In genomic region chr2:10242998-10243925, GRCh38 we compare ENCODE assay signal across 28 cellular contexts. TPM values are rescaled to one million over a fixed set of nuclear protein-coding genes. Genes with fewer than 3 reads are reported as not detected.
DNase-seq lines count a peak whose midpoint lies in the region; ATAC-seq and TF ChIP-seq lines count a peak whose summit lies in the region.
"Had no signal": no experiment of that assay in that cellular context is flagged by ENCODE, and none has a peak within 500 bp of the region (broad histone marks: within the 10 kb centered on the region; RNA-seq: fewer than 3 reads in every experiment).

No MANE protein-coding gene starts in this region.

- intact Hi-C loops in sigmoid colon (cut with DNase I): no loop called here

- H3K27ac Mint-ChIP-seq in activated CD8-positive, alpha-beta memory T cell treated with anti-CD3 and anti-CD28 coated beads, Interleukin-2, amount 10 ng/mL, durations not matched to agents 7 days and 5 days: no peak overlapping the region
- H3K27ac Mint-ChIP-seq: activated T-cell treated with anti-CD3 and anti-CD28 coated beads, Interleukin-2, amount 50 U/mL, for 24 hours; CD4-positive, alpha-beta T cell; stimulated activated effector memory CD8-positive, alpha-beta T cell treated with anti-CD3 and anti-CD28 coated beads, Interleukin-12 subunit alpha, Interleukin-12 subunit beta, amount 100 ng/mL, for 72 hours; T-cell; type B pancreatic cell had no signal

- H2AFZ ChIP-seq in hepatocyte: no peak overlapping the region

- no peak for TF ChIP-seq EP300 in sigmoid colon (IDR thresholded peaks at IDR 0.05)

- H3K9me2 ChIP-seq in hepatocyte (replicated peaks; ENCODE audit: insufficient read depth): no peaks in the 10 kb centered on the region

- no peak for TF ChIP-seq POLR2A in sigmoid colon (IDR thresholded peaks at IDR 0.05)

- TF ChIP-seq CTCF in hepatocyte (IDR thresholded peaks at IDR 0.05; ENCODE audit: poor library complexity): no peak
- TF ChIP-seq CTCF in sigmoid colon (IDR thresholded peaks at IDR 0.05): no peak

- 90% methylated on average over 28 of the region's 28 CpGs for WGBS in hepatocyte (ENCODE audit: low lambda C conversion rate, missing lambda C conversion rate)
- 91 to 94% methylated on average over 28 of the region's 28 CpGs for WGBS in sigmoid colon, 2 donors

- CTCF ChIA-PET in activated CD8-positive, alpha-beta memory T cell treated with anti-CD3 and anti-CD28 coated beads, Interleukin-2, amount 10 ng/mL, durations not matched to agents 7 days and 5 days (lab: Charles Lee): no interaction called here

- no peaks in the 10 kb centered on the region for H3K27me3 Mint-ChIP-seq in activated CD8-positive, alpha-beta memory T cell treated with anti-CD3 and anti-CD28 coated beads, Interleukin-2, amount 10 ng/mL, durations not matched to agents 7 days and 5 days
- H3K27me3 Mint-ChIP-seq: activated T-cell treated with anti-CD3 and anti-CD28 coated beads, Interleukin-2, amount 50 U/mL, for 24 hours; CD4-positive, alpha-beta T cell; type B pancreatic cell had no signal

- H3K9me3 ChIP-seq in HUES6 (ENCODE audit: control insufficient read depth, insufficient read depth, low read depth, low read length) (no peaks in the 10 kb centered on the region), hepatocyte (ENCODE audit: low read depth) (no peaks in the 10 kb centered on the region), sigmoid colon (no peaks in the 10 kb centered on the region)
- H3K9me3 ChIP-seq: prostate gland, SJSA1 had no signal

- no peak for ATAC-seq in activated CD8-positive, alpha-beta memory T cell treated with anti-CD3 and anti-CD28 coated beads, Interleukin-2, amount 10 ng/mL, durations not matched to agents 7 days and 5 days
- no peak for ATAC-seq in esophagus mucosa
- ATAC-seq: left lobe of liver; stimulated activated effector memory CD8-positive, alpha-beta T cell treated with anti-CD3 and anti-CD28 coated beads, Interleukin-12 subunit alpha, Interleukin-12 subunit beta, amount 100 ng/mL, for 72 hours; T-cell had no signal

- no peak overlapping the region for H3K4me3 ChIP-seq in HUES6 (ENCODE audit: low read depth, low read length)
- H3K4me3 ChIP-seq in hepatocyte: no peak overlapping the region
- H3K4me3 ChIP-seq in sigmoid colon: no peak overlapping the region
- H3K4me3 ChIP-seq: prostate gland, SJSA1 had no signal

- H3K9ac ChIP-seq in HUES6 (ENCODE audit: low read length): peak overlapping the region; percentile 15

- peak; percentile 11 for DNase-seq in activated CD8-positive, alpha-beta memory T cell treated with anti-CD3 and anti-CD28 coated beads, Interleukin-2, amount 50 U/mL, for 4 hours
- DNase-seq in activated CD8-positive, alpha-beta memory T cell treated with anti-CD3 and anti-CD28 coated beads, Interleukin-2, amount 10 ng/mL, durations not matched to agents 7 days and 5 days: no peak
- peak; percentile 42 for DNase-seq in hepatocyte (ENCODE audit: low spot score)
- DNase-seq in sigmoid colon: peak; percentile 48
- no peak for DNase-seq in NCI-H1092 (lab: John Stamatoyannopoulos, UW)
- DNase-seq in GM19238 (ENCODE audit: insufficient read length, low spot score): no peak
- DNase-seq: 8988T; activated CD4-positive, alpha-beta T cell treated with anti-CD3 and anti-CD28 coated beads for 48 hours; activated effector memory CD4-positive, alpha-beta T cell treated with anti-CD3 and anti-CD28 coated beads, Interleukin-2, amount 50 U/mL, for 16 hours; activated T-cell treated with anti-CD3 and anti-CD28 coated beads, Interleukin-2, amount 50 U/mL, for 24 hours; CD4-positive, alpha-beta T cell; DND-41; GF-D8; IMR-90; NCI-H1436; NCI-H2107; NCI-H446; NCI-H774; substantia nigra; T-cell; WERI-Rb-1 had no signal

- no peak overlapping the region for H3K4me2 ChIP-seq in hepatocyte

- H3K36me3 Mint-ChIP-seq in activated CD8-positive, alpha-beta memory T cell treated with anti-CD3 and anti-CD28 coated beads, Interleukin-2, amount 10 ng/mL, durations not matched to agents 7 days and 5 days: no peaks in the 10 kb centered on the region
- H3K36me3 Mint-ChIP-seq: stimulated activated effector memory CD8-positive, alpha-beta T cell treated with anti-CD3 and anti-CD28 coated beads, Interleukin-12 subunit alpha, Interleukin-12 subunit beta, amount 100 ng/mL, for 72 hours; T-cell; type B pancreatic cell had no signal

- no peaks in the 10 kb centered on the region for H4K20me1 ChIP-seq in hepatocyte (ENCODE audit: insufficient read depth, poor library complexity, severe bottlenecking)

- no peak overlapping the region for H3K27ac ChIP-seq in HUES6 (ENCODE audit: low read depth, low read length)
- H3K27ac ChIP-seq in hepatocyte: no peak overlapping the region
- no peak overlapping the region for H3K27ac ChIP-seq in sigmoid colon
- H3K27ac ChIP-seq: prostate gland, SJSA1, WERI-Rb-1 had no signal

- H3K4me1 ChIP-seq in HUES6 (ENCODE audit: control insufficient read depth, insufficient read depth, low read length): no peaks in the 10 kb centered on the region
- no peaks in the 10 kb centered on the region for H3K4me1 ChIP-seq in hepatocyte (ENCODE audit: insufficient read depth)
- no peaks in the 10 kb centered on the region for H3K4me1 ChIP-seq in sigmoid colon
- H3K4me1 ChIP-seq: prostate gland, SJSA1 had no signal

- no peaks in the 10 kb centered on the region for H3K36me3 ChIP-seq in HUES6 (ENCODE audit: control insufficient read depth, insufficient read depth, low read length)
- H3K36me3 ChIP-seq in hepatocyte (replicated peaks; ENCODE audit: insufficient read depth, low read depth): no peaks in the 10 kb centered on the region
- no peaks in the 10 kb centered on the region for H3K36me3 ChIP-seq in sigmoid colon
- H3K36me3 ChIP-seq: prostate gland, SJSA1, WERI-Rb-1 had no signal

- H3K27me3 ChIP-seq in HUES6 (ENCODE audit: control insufficient read depth, insufficient read depth, low read length) (no peaks in the 10 kb centered on the region; the same call in 1 of the 2 replicates), hepatocyte (no peaks in the 10 kb centered on the region), sigmoid colon (no peaks in the 10 kb centered on the region)

- H3K4me3 Mint-ChIP-seq in activated CD8-positive, alpha-beta memory T cell treated with anti-CD3 and anti-CD28 coated beads, Interleukin-2, amount 10 ng/mL, durations not matched to agents 7 days and 5 days: no peak overlapping the region
- H3K4me3 Mint-ChIP-seq: activated T-cell treated with anti-CD3 and anti-CD28 coated beads, Interleukin-2, amount 50 U/mL, for 24 hours; CD4-positive, alpha-beta T cell; stimulated activated effector memory CD8-positive, alpha-beta T cell treated with anti-CD3 and anti-CD28 coated beads, Interleukin-12 subunit alpha, Interleukin-12 subunit beta, amount 100 ng/mL, for 72 hours; T-cell; type B pancreatic cell had no signal

- H3K9me3 Mint-ChIP-seq in activated CD8-positive, alpha-beta memory T cell treated with anti-CD3 and anti-CD28 coated beads, Interleukin-2, amount 10 ng/mL, durations not matched to agents 7 days and 5 days (ENCODE audit: low read depth): no peaks in the 10 kb centered on the region
- H3K9me3 Mint-ChIP-seq: activated T-cell treated with anti-CD3 and anti-CD28 coated beads, Interleukin-2, amount 50 U/mL, for 24 hours; CD4-positive, alpha-beta T cell; stimulated activated effector memory CD8-positive, alpha-beta T cell treated with anti-CD3 and anti-CD28 coated beads, Interleukin-12 subunit alpha, Interleukin-12 subunit beta, amount 100 ng/mL, for 72 hours; T-cell; type B pancreatic cell had no signal

- H3K79me2 ChIP-seq in hepatocyte: no peaks in the 10 kb centered on the region

- no peaks in the 10 kb centered on the region for H3K4me1 Mint-ChIP-seq in activated CD8-positive, alpha-beta memory T cell treated with anti-CD3 and anti-CD28 coated beads, Interleukin-2, amount 10 ng/mL, durations not matched to agents 7 days and 5 days
- H3K4me1 Mint-ChIP-seq: stimulated activated effector memory CD8-positive, alpha-beta T cell treated with anti-CD3 and anti-CD28 coated beads, Interleukin-12 subunit alpha, Interleukin-12 subunit beta, amount 100 ng/mL, for 72 hours; T-cell had no signal

RNA-seq across cellular contexts. Expression of gene HPCAL1, which starts 59.4 kb away (rescaled TPM):
- total RNA-seq in activated CD8-positive, alpha-beta memory T cell treated with anti-CD3 and anti-CD28 coated beads, Interleukin-2, amount 10 ng/mL, durations not matched to agents 7 days and 5 days: 10 to 100 TPM; 29.0 to 47.0 TPM
- 13.8 and 22.5 TPM in 2 replicates for total RNA-seq in hepatocyte
- polyA plus RNA-seq in hepatocyte: 37.4 and 39.1 TPM in 2 replicates
- total RNA-seq in sigmoid colon: 10 to 100 TPM; 27.7 to 46.0 (median 34.2) TPM
- 100 to 1,000 TPM in 2 of 3 donors, 10 to 100 TPM in 1; 67.9 to 115 (median 110) TPM for polyA plus RNA-seq in sigmoid colon
- total RNA-seq in esophagus mucosa: 13.7 TPM

Comparison
In these comparisons a context has a peak if more than half of its experiments do, and no peak if none do; other contexts are left out.
1. DNase-seq: peak in activated CD8-positive, alpha-beta memory T cell treated with anti-CD3 and anti-CD28 coated beads, Interleukin-2, amount 50 U/mL, for 4 hours (single experiment), hepatocyte (single experiment) and sigmoid colon (single experiment); none in activated CD8-positive, alpha-beta memory T cell treated with anti-CD3 and anti-CD28 coated beads, Interleukin-2, amount 10 ng/mL, durations not matched to agents 7 days and 5 days (single experiment), NCI-H1092 (single experiment) and GM19238 (single experiment).